8 cellular contexts compared by ENCODE assay signal in the genomic region with DNA sequence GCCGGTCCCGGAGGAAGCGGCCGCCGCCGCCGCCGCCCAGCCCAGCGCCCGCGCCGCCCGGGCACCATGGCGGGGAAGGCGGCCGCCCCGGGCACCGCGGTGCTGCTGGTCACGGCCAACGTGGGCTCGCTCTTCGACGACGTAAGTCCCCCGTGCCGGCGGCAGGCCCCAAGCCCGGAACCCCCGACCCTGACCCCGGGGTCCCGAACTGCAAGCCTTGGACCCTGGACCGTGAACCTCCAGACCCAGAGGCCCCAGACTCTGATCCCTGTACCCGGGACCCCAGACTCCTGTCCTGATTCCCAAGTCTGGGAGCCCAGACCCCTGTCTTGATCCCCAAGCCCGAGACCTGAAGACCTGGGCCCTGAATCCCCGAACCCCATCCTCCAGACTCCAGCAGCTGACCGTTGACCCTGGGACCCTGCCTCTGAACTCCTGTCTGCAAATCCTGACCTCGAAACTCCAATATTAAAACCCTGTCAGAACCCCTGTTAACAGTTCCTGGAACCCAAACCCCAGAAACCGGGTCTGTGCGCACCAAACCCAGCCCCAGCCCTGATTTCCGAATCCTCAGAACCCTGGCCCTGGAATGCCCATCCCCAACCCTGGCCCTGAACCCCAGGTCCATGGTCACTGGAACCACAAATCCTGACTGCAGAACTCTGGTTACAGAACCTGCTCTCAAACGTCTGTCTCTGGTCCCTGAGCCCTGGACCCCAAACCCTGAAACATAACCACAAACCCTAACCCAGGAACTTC. TPM values are rescaled to one million over a fixed set of nuclear protein-coding genes. Genes with fewer than 3 reads are reported as not detected.
A peak's percentile ranks its signal among the peaks of the same experiment; 100 is the strongest.
DNase-seq lines count a peak whose midpoint lies in the region; ATAC-seq and TF ChIP-seq lines count a peak whose summit lies in the region.

No MANE protein-coding gene starts in this region.

- H3K27ac ChIP-seq in hepatocyte (peak overlapping the region; percentile 19), skin epidermis (peak overlapping the region; percentile 30 to 91 (median 73))

- peak overlapping the region; percentile 72 for H3K4me3 Mint-ChIP-seq in activated CD8-positive, alpha-beta memory T cell treated with anti-CD3 and anti-CD28 coated beads, Interleukin-2, amount 10 ng/mL, durations not matched to agents 7 days and 5 days
- H3K4me3 Mint-ChIP-seq in activated naive CD8-positive, alpha-beta T cell, result peak overlapping the region; percentile 86

- H3K9me3 ChIP-seq in hepatocyte (ENCODE audit: low read depth), result no peaks in the 10 kb centered on the region

- no peak for TF ChIP-seq CTCF in hepatocyte (IDR thresholded peaks at IDR 0.05; ENCODE audit: poor library complexity)

- peak overlapping the region; percentile 97 for H3K4me2 ChIP-seq in hepatocyte

- no peak for ATAC-seq in activated CD8-positive, alpha-beta memory T cell treated with anti-CD3 and anti-CD28 coated beads, Interleukin-2, amount 10 ng/mL, durations not matched to agents 7 days and 5 days
- no peak for ATAC-seq in HG02623 (IDR thresholded peaks at IDR 0.05; ENCODE audit: unreplicated experiment)

- H3K36me3 ChIP-seq in hepatocyte (replicated peaks; ENCODE audit: insufficient read depth, low read depth), result no peaks in the 10 kb centered on the region

- H4K20me1 ChIP-seq in hepatocyte (ENCODE audit: insufficient read depth, poor library complexity, severe bottlenecking), result peaks cover 37% of the 10 kb centered on the region

- peaks cover 40% of the 10 kb centered on the region for H3K4me1 ChIP-seq in hepatocyte (ENCODE audit: insufficient read depth)

- peaks cover 48% of the 10 kb centered on the region for H3K79me2 ChIP-seq in hepatocyte

- H3K36me3 Mint-ChIP-seq in activated CD8-positive, alpha-beta memory T cell treated with anti-CD3 and anti-CD28 coated beads, Interleukin-2, amount 10 ng/mL, durations not matched to agents 7 days and 5 days, result no peaks in the 10 kb centered on the region
- peaks cover 2% of the 10 kb centered on the region for H3K36me3 Mint-ChIP-seq in activated naive CD8-positive, alpha-beta T cell

- peaks cover 35% of the 10 kb centered on the region for H3K4me1 Mint-ChIP-seq in activated CD8-positive, alpha-beta memory T cell treated with anti-CD3 and anti-CD28 coated beads, Interleukin-2, amount 10 ng/mL, durations not matched to agents 7 days and 5 days
- H3K4me1 Mint-ChIP-seq in activated naive CD8-positive, alpha-beta T cell (ENCODE audit: low read depth), result peaks cover 55% of the 10 kb centered on the region

- CTCF ChIA-PET in activated CD8-positive, alpha-beta memory T cell treated with anti-CD3 and anti-CD28 coated beads, Interleukin-2, amount 10 ng/mL, durations not matched to agents 7 days and 5 days (lab: Charles Lee), result interaction anchor here (0.9 to 1.7 kb wide), 3 partner anchors 13 to 79 kb away, joined by 3 to 7 read pairs (median 3); no protein-coding TSS in a partner anchor

- no peaks in the 10 kb centered on the region for H3K27me3 Mint-ChIP-seq in activated CD8-positive, alpha-beta memory T cell treated with anti-CD3 and anti-CD28 coated beads, Interleukin-2, amount 10 ng/mL, durations not matched to agents 7 days and 5 days
- no peaks in the 10 kb centered on the region for H3K27me3 Mint-ChIP-seq in activated naive CD8-positive, alpha-beta T cell

- H3K9me3 Mint-ChIP-seq in activated CD8-positive, alpha-beta memory T cell treated with anti-CD3 and anti-CD28 coated beads, Interleukin-2, amount 10 ng/mL, durations not matched to agents 7 days and 5 days (ENCODE audit: low read depth), result no peaks in the 10 kb centered on the region
- H3K9me3 Mint-ChIP-seq in activated naive CD8-positive, alpha-beta T cell (ENCODE audit: low read depth), result no peaks in the 10 kb centered on the region

- H2AFZ ChIP-seq in hepatocyte, result peak overlapping the region; percentile 15

- H3K9me2 ChIP-seq in hepatocyte (replicated peaks; ENCODE audit: insufficient read depth), result no peaks in the 10 kb centered on the region

- 30% methylated on average over 22 of the region's 42 CpGs for WGBS in hepatocyte (ENCODE audit: low lambda C conversion rate, missing lambda C conversion rate)

- no peaks in the 10 kb centered on the region for H3K27me3 ChIP-seq in hepatocyte

- DNase-seq in activated CD8-positive, alpha-beta memory T cell treated with anti-CD3 and anti-CD28 coated beads, Interleukin-2, amount 10 ng/mL, durations not matched to agents 7 days and 5 days, result no peak
- no peak for DNase-seq in activated CD8-positive, alpha-beta memory T cell treated with anti-CD3 and anti-CD28 coated beads for 24 hours
- DNase-seq in hepatocyte (ENCODE audit: low spot score) (no peak), pons (ENCODE audit: low spot score) (no peak), NCI-H2029 (lab: John Stamatoyannopoulos, UW) (no peak)

- H3K27ac Mint-ChIP-seq in activated CD8-positive, alpha-beta memory T cell treated with anti-CD3 and anti-CD28 coated beads, Interleukin-2, amount 10 ng/mL, durations not matched to agents 7 days and 5 days, result peak overlapping the region; percentile 63
- H3K27ac Mint-ChIP-seq in activated naive CD8-positive, alpha-beta T cell, result peak overlapping the region; percentile 73

- H3K4me3 ChIP-seq in hepatocyte, result peak overlapping the region; percentile 89
- H3K4me3 ChIP-seq in skin epidermis, result peak overlapping the region; percentile 42 to 77 (median 50)

RNA-seq across cellular contexts. Expression of a gene that starts 0.6 kb away (rescaled TPM):
- total RNA-seq in activated CD8-positive, alpha-beta memory T cell treated with anti-CD3 and anti-CD28 coated beads, Interleukin-2, amount 10 ng/mL, durations not matched to agents 7 days and 5 days, result 1 to 10 TPM; 6.6 to 7.0 TPM
- total RNA-seq in hepatocyte, result 53.6 and 55.8 TPM in 2 replicates
- 35.1 and 41.2 TPM in 2 replicates for polyA plus RNA-seq in hepatocyte
